28 cellular contexts compared by ENCODE assay signal in genomic region chr5:29508131-29508530, GRCh38.
"Had no signal": no experiment of that assay in that cellular context is flagged by ENCODE, and none has a peak within 500 bp of the region (broad histone marks: within the 10 kb centered on the region; RNA-seq: fewer than 3 reads in every experiment).

No MANE protein-coding gene starts in this region.

- H3K4me1 ChIP-seq: colonic mucosa, esophagus squamous epithelium, gastrocnemius medialis, heart right ventricle, left lung, lower lobe of right lung had no signal

- FAIRE-seq: endometrium, islet of Langerhans, keratinocyte had no signal

- H3K27ac Mint-ChIP-seq: dendritic cell treated with granulocyte-macrophage colony-stimulating factor and Interleukin-4, amounts not matched to agents 40 ng/mL and 50 ng/mL, for 4 days; effector memory CD8-positive, alpha-beta T cell; endodermal cell; mesothelial cell of epicardium; naive thymus-derived CD4-positive, alpha-beta T cell had no signal

- H3K4me3 Mint-ChIP-seq: dendritic cell treated with granulocyte-macrophage colony-stimulating factor and Interleukin-4, amounts not matched to agents 40 ng/mL and 50 ng/mL, for 4 days; effector memory CD8-positive, alpha-beta T cell; endodermal cell; mesothelial cell of epicardium; naive thymus-derived CD4-positive, alpha-beta T cell had no signal

- DNase-seq: colonic mucosa; cortex of kidney; effector CD8-positive, alpha-beta T cell; effector memory CD8-positive, alpha-beta T cell; endodermal cell; erythroblast; esophagus squamous epithelium; foreskin fibroblast; foreskin melanocyte; gastrocnemius medialis; glutamatergic neuron; head of caudate nucleus; heart right ventricle; hippocampal formation; left cardiac atrium; left lung; left ventricle myocardium superior; lower lobe of right lung; mesenchymal stem cell; mucosa of descending colon; naive thymus-derived CD4-positive, alpha-beta T cell had no signal

- H3K36me3 ChIP-seq: colonic mucosa, esophagus squamous epithelium, gastrocnemius medialis, heart right ventricle, left lung, lower lobe of right lung had no signal

- H3K27me3 ChIP-seq: colonic mucosa, esophagus squamous epithelium, gastrocnemius medialis, heart right ventricle, left lung had no signal

- H3K9me3 Mint-ChIP-seq: endodermal cell, mesothelial cell of epicardium had no signal

- H3K27ac ChIP-seq: colonic mucosa, epithelial cell of prostate, esophagus squamous epithelium, gastrocnemius medialis, heart right ventricle, left lung, lower lobe of right lung had no signal

- H3K4me1 Mint-ChIP-seq: mesothelial cell of epicardium; naive thymus-derived CD4-positive, alpha-beta T cell had no signal

- ATAC-seq: effector memory CD8-positive, alpha-beta T cell; esophagus mucosa; gastrocnemius medialis; heart right ventricle; left cardiac atrium; left lung; left ventricle myocardium superior; lower lobe of right lung; mucosa of descending colon; naive thymus-derived CD4-positive, alpha-beta T cell had no signal

- H3K4me3 ChIP-seq: colonic mucosa, esophagus squamous epithelium, gastrocnemius medialis, heart right ventricle, left lung, lower lobe of right lung, mucosa of descending colon had no signal

- H3K36me3 Mint-ChIP-seq: mesothelial cell of epicardium; naive thymus-derived CD4-positive, alpha-beta T cell had no signal

- H3K9me3 ChIP-seq: colonic mucosa, gastrocnemius medialis, left lung, lower lobe of right lung had no signal

- H3K27me3 Mint-ChIP-seq: dendritic cell treated with granulocyte-macrophage colony-stimulating factor and Interleukin-4, amounts not matched to agents 40 ng/mL and 50 ng/mL, for 4 days; effector memory CD8-positive, alpha-beta T cell; naive thymus-derived CD4-positive, alpha-beta T cell had no signal
